Comparison of ENCODE assay signal across 20 cellular contexts in genomic region chr11:94717667-94718066, GRCh38. TPM values are rescaled to one million over a fixed set of nuclear protein-coding genes. Genes with fewer than 3 reads are reported as not detected.
A peak's percentile ranks its signal among the peaks of the same experiment; 100 is the strongest.
DNase-seq lines count a peak whose midpoint lies in the region; ATAC-seq and FAIRE-seq lines count a peak whose summit lies in the region.
"Had no signal": no experiment of that assay in that cellular context is flagged by ENCODE, and none has a peak within 500 bp of the region (broad histone marks: within the 10 kb centered on the region; RNA-seq: fewer than 3 reads in every experiment).

No MANE protein-coding gene starts in this region.

- no peak overlapping the region for H3K4me3 Mint-ChIP-seq in immature natural killer cell
- H3K4me3 Mint-ChIP-seq: B cell; CD4-positive, CD25-positive, alpha-beta regulatory T cell; CD8-positive, alpha-beta T cell; GM23338; H9 had no signal

- no peaks in the 10 kb centered on the region for H3K36me3 ChIP-seq in small intestine (ENCODE audit: control insufficient read depth in 2 of 2, insufficient read depth in 2 of 2, low read length in 2 of 2)
- H3K36me3 ChIP-seq: BLaER1 had no signal

- peak; percentile 75 for FAIRE-seq in colon (lab: Jason Lieb, UNC)
- peak; percentile 88 for FAIRE-seq in frontal cortex (lab: Jason Lieb, UNC)
- FAIRE-seq in small intestine (lab: Jason Lieb, UNC): peak; percentile 61
- FAIRE-seq: GM12891, GM18507 had no signal

- H3K27me3 Mint-ChIP-seq in immature natural killer cell (ENCODE audit: low read depth in 3 of 3): peaks cover 5 to 20% (median 9%) of the 10 kb centered on the region in 3 donors

- peaks cover 0 to 6% (median 0%) of the 10 kb centered on the region in 6 donors for H3K9me3 Mint-ChIP-seq in immature natural killer cell

- no peaks in the 10 kb centered on the region for H3K36me3 Mint-ChIP-seq in immature natural killer cell
- H3K36me3 Mint-ChIP-seq: CD4-positive, CD25-positive, alpha-beta regulatory T cell; CD8-positive, alpha-beta T cell had no signal

- H3K4me1 ChIP-seq in small intestine (ENCODE audit: control insufficient read depth in 2 of 2, insufficient read depth in 1 of 2, low read depth in 1 of 2, low read length in 1 of 2): no peaks in the 10 kb centered on the region
- H3K4me1 ChIP-seq: BLaER1, Caco-2 had no signal

- no peak for ATAC-seq in HG02623 (IDR thresholded peaks at IDR 0.05; ENCODE audit: unreplicated experiment)
- ATAC-seq: CD8-positive, alpha-beta T cell; GM23338; HCT116 had no signal

- no peak overlapping the region for H3K4me3 ChIP-seq in small intestine (ENCODE audit: low read depth in 1 of 2, low read length in 2 of 2)
- H3K4me3 ChIP-seq: BLaER1, GM23338 had no signal

- no peak overlapping the region for H3K27ac Mint-ChIP-seq in immature natural killer cell
- H3K27ac Mint-ChIP-seq: B cell; CD4-positive, CD25-positive, alpha-beta regulatory T cell; CD8-positive, alpha-beta T cell; GM23338; H9 had no signal

- H3K27me3 ChIP-seq in small intestine (ENCODE audit: control insufficient read depth in 2 of 2, insufficient read depth in 2 of 2, low read length in 2 of 2): no peaks in the 10 kb centered on the region
- H3K27me3 ChIP-seq: BLaER1 had no signal

- H3K27ac ChIP-seq in small intestine (ENCODE audit: low read depth in 1 of 2, low read length in 1 of 2): no peak overlapping the region
- H3K27ac ChIP-seq in substantia nigra (ENCODE audit: low read depth, low read length, poor library complexity, severe bottlenecking): no peak overlapping the region
- H3K27ac ChIP-seq: BLaER1, C4-2B had no signal

- no peaks in the 10 kb centered on the region for H3K4me1 Mint-ChIP-seq in immature natural killer cell
- H3K4me1 Mint-ChIP-seq: B cell; CD4-positive, CD25-positive, alpha-beta regulatory T cell had no signal

- no peak for DNase-seq in frontal cortex (ENCODE audit: low spot score in 2 of 2)
- DNase-seq in small intestine: no peak
- DNase-seq in substantia nigra (lab: John Stamatoyannopoulos, UW): no peak
- DNase-seq in immature natural killer cell: no peak
- DNase-seq: Caco-2; CD4-positive, CD25-positive, alpha-beta regulatory T cell; CD8-positive, alpha-beta T cell; DMS153; DND-41; GF-D8; H9 had no signal

- no peaks in the 10 kb centered on the region for H3K9me3 ChIP-seq in small intestine (ENCODE audit: control insufficient read depth, low read depth)

RNA-seq across cellular contexts. Expression of gene AMOTL1, which starts 50.5 kb away (rescaled TPM):
- 35.5 TPM for total RNA-seq in frontal cortex
- 1 to 10 TPM in 1 of 3 donors, under 1 TPM in 2; 0.81 to 6.6 (median 0.89) TPM for polyA plus RNA-seq in small intestine
- polyA plus RNA-seq in immature natural killer cell: 1 to 10 TPM in 1 of 3 donors, under 1 TPM in 1, not detected in 1; 0.14 to 1.7 TPM
